In the genomic region with DNA sequence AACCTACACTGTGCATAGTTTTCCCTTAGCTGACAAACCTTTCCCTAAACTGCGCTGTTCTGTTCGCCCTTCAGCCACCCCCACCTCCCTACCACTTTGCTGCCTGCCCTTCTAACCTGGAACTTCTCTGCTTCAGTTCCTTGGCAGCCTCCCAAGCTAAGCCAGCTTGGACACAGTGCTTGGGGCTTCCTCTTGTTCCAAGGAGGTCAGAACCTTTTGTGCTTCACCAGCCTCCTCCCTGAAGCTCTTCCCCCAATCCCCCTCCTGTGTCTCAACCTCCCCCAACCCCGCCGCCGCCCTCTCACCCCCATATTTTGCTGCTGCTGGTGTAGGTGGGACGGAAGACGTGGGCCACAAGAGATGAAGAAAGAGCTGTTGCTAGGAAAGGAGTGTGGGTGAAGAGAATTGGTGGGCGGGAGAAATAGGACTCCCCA, we compare ENCODE assay signal across 9 cellular contexts. TPM values are rescaled to one million over a fixed set of nuclear protein-coding genes. Genes with fewer than 3 reads are reported as not detected.
DNase-seq lines count a peak whose midpoint lies in the region; ATAC-seq and TF ChIP-seq lines count a peak whose summit lies in the region.
"Had no signal": no experiment of that assay in that cellular context is flagged by ENCODE, and none has a peak within 500 bp of the region (broad histone marks: within the 10 kb centered on the region; RNA-seq: fewer than 3 reads in every experiment).

No MANE protein-coding gene starts in this region.

- no peak overlapping the region for H3K14ac ChIP-seq in neuronal stem cell (ENCODE audit: low read length)

- POLR2A ChIA-PET in SK-N-SH (lab: Yijun Ruan, JAX): no interaction called here

- no peak overlapping the region for H3K4me2 ChIP-seq in neuronal stem cell (ENCODE audit: insufficient read depth, low read length, poor library complexity, severe bottlenecking)
- no peak overlapping the region for H3K4me2 ChIP-seq in SK-N-SH

- TF ChIP-seq EP300 in SK-N-SH (IDR thresholded peaks at IDR 0.05; ENCODE audit: borderline replicate concordance in 1 of 2, low read depth in 1 of 2, low read length in 1 of 2): no peak

- H3K4me3 ChIP-seq in SK-N-MC (peak overlapping the region; percentile 30; the same call in 1 of the 2 replicates), neuronal stem cell (ENCODE audit: low read length in 2 of 2) (no peak overlapping the region), SK-N-SH (ENCODE audit: low read depth in 2 of 2, low read length in 1 of 2) (no peak overlapping the region), lower leg skin (ENCODE audit: low read depth, poor library complexity, severe bottlenecking) (no peak overlapping the region)

- intact Hi-C loops in lower leg skin (cut with DNase I; ENCODE audit: low total_unique reads): no loop called here

- peak overlapping the region; percentile 70 for H3K18ac ChIP-seq in neuronal stem cell (ENCODE audit: low read length)

- no peak overlapping the region for H2BK120ac ChIP-seq in neuronal stem cell (ENCODE audit: low read depth, low read length)

- TF ChIP-seq CTCF in SK-N-SH (IDR thresholded peaks at IDR 0.05) (no peak), foreskin keratinocyte (conservative IDR thresholded peaks at IDR 0.05) (no peak), GM13976 (IDR thresholded peaks at IDR 0.05; ENCODE audit: borderline replicate concordance, control extremely low read depth, extremely low read depth, insufficient read depth, missing control alignments) (no peak), lower leg skin (IDR thresholded peaks at IDR 0.05) (no peak)

- peak overlapping the region; percentile 82 for H3K27ac ChIP-seq in SK-N-MC
- no peak overlapping the region for H3K27ac ChIP-seq in neuronal stem cell (replicated peaks; ENCODE audit: low read length)
- H3K27ac ChIP-seq in SK-N-SH (ENCODE audit: low read depth in 2 of 2, low read length in 1 of 2): no peak overlapping the region
- no peak overlapping the region for H3K27ac ChIP-seq in foreskin keratinocyte

- CTCF ChIA-PET in SK-N-SH (lab: Yijun Ruan, JAX): interaction anchor here (1.0 to 1.6 kb wide), 2 partner anchors 37 to 153 kb away, joined by 4 read pairs; no protein-coding TSS in a partner anchor

- H4K20me1 ChIP-seq in SK-N-SH (ENCODE audit: insufficient read depth): no peaks in the 10 kb centered on the region

- no peak for TF ChIP-seq POLR2A in lower leg skin (IDR thresholded peaks at IDR 0.05)

- H3K9ac ChIP-seq in SK-N-MC (ENCODE audit: insufficient read length) (no peak overlapping the region), neuronal stem cell (ENCODE audit: low read depth, low read length, poor library complexity) (no peak overlapping the region), SK-N-SH (no peak overlapping the region)

- no peak overlapping the region for H2BK15ac ChIP-seq in neuronal stem cell (ENCODE audit: low read length)

- H3K36me3 ChIP-seq in SK-N-MC (ENCODE audit: insufficient read depth, low read length) (no peaks in the 10 kb centered on the region), neuronal stem cell (replicated peaks in 1 of 2; ENCODE audit: control insufficient read depth in 2 of 2, insufficient read depth in 2 of 2, low read length in 2 of 2) (peaks cover 0 to 29% of the 10 kb centered on the region in 2 donors), SK-N-SH (replicated peaks in 1 of 2; ENCODE audit: control insufficient read depth in 1 of 2, insufficient read depth in 2 of 2, low read length in 1 of 2) (no peaks in the 10 kb centered on the region)

- no peak overlapping the region for H3K4ac ChIP-seq in neuronal stem cell (ENCODE audit: low read length)

- H2AK5ac ChIP-seq in neuronal stem cell (ENCODE audit: low read depth, low read length): no peak overlapping the region

- in situ Hi-C loops in GM13976 (cut with MboI; ENCODE audit: low sequenced_read_pairs, unreplicated experiment): no loop called here

- no peak overlapping the region for H2BK12ac ChIP-seq in neuronal stem cell (ENCODE audit: low read length)

- peak; percentile 65 for DNase-seq in Ammon's horn (ENCODE audit: low spot score)
- no peak for DNase-seq in SK-N-MC (ENCODE audit: low read depth, low spot score)
- peak; percentile 36 for DNase-seq in fibroblast of the conjunctiva (ENCODE audit: low read depth)
- DNase-seq in neuronal stem cell (ENCODE audit: low spot score): no peak
- no peak for DNase-seq in SK-N-SH
- no peak for DNase-seq in foreskin keratinocyte
- no peak for DNase-seq in GM13976 (ENCODE audit: low spot score)
- no peak for DNase-seq in lower leg skin (ENCODE audit: low spot score in 2 of 2)
- DNase-seq: NCI-H1092 treated with DMSO at 0.1 percent for 48 hours had no signal

- WGBS in neuronal stem cell (ENCODE audit: extremely low coverage in 2 of 2, insufficient read length in 2 of 2, insufficient replicate concordance in 1 of 2), 2 donors: no CpG with 5 or more reads among the region's 8 CpGs
- WGBS in SK-N-SH (ENCODE audit: low lambda C conversion rate): 86% methylated on average over 8 of the region's 8 CpGs
- WGBS in lower leg skin, 2 donors: 70 to 73% methylated on average over 8 of the region's 8 CpGs

- peaks cover 2% of the 10 kb centered on the region for H3K79me1 ChIP-seq in neuronal stem cell (ENCODE audit: low read depth, low read length)

- H3K4me1 ChIP-seq in neuronal stem cell (ENCODE audit: control insufficient read depth in 2 of 2, insufficient read depth in 1 of 2, low read depth in 1 of 2, low read length in 2 of 2): peaks cover 32 to 41% of the 10 kb centered on the region in 2 donors
- H3K4me1 ChIP-seq in SK-N-SH (ENCODE audit: control insufficient read depth in 1 of 2, insufficient read depth in 2 of 2, low read depth in 1 of 2, low read length in 1 of 2): peaks cover 0 to 3% of the 10 kb centered on the region in 2 experiments; a peak in 2 of 4 replicates
- no peaks in the 10 kb centered on the region for H3K4me1 ChIP-seq in foreskin keratinocyte

- peaks cover 4% of the 10 kb centered on the region for H3F3A ChIP-seq in SK-N-SH (replicated peaks; ENCODE audit: insufficient read depth)

- H2AFZ ChIP-seq in neuronal stem cell (ENCODE audit: low read length) (no peak overlapping the region), SK-N-SH (ENCODE audit: low read depth) (no peak overlapping the region)

- H4K91ac ChIP-seq in neuronal stem cell (ENCODE audit: low read depth, low read length, poor library complexity): no peak overlapping the region

- no peaks in the 10 kb centered on the region for H3K79me2 ChIP-seq in SK-N-SH (ENCODE audit: insufficient read depth)

- no peak overlapping the region for H3K23ac ChIP-seq in neuronal stem cell (ENCODE audit: low read depth, low read length, poor library complexity)

- no peak for ATAC-seq in foreskin keratinocyte

- H4K8ac ChIP-seq in neuronal stem cell (ENCODE audit: low read depth, low read length): no peak overlapping the region

- no peak overlapping the region for H2BK5ac ChIP-seq in neuronal stem cell (ENCODE audit: low read length)

- no peaks in the 10 kb centered on the region for H3K9me2 ChIP-seq in SK-N-SH

- H3K9me3 ChIP-seq in SK-N-MC (ENCODE audit: low read depth, low read length): no peaks in the 10 kb centered on the region
- H3K9me3 ChIP-seq in neuronal stem cell (replicated peaks in 1 of 2; ENCODE audit: control insufficient read depth in 2 of 2, insufficient read depth in 1 of 2, low read depth in 1 of 2, low read length in 2 of 2): no peaks in the 10 kb centered on the region
- H3K9me3 ChIP-seq in SK-N-SH: no peaks in the 10 kb centered on the region

- no peak for TF ChIP-seq RAD21 in SK-N-SH (IDR thresholded peaks at IDR 0.05; ENCODE audit: low read length)

- H3K27me3 ChIP-seq in neuronal stem cell (ENCODE audit: control insufficient read depth in 3 of 3, insufficient read depth in 3 of 3, low read depth in 1 of 3, low read length in 3 of 3): no peaks in the 10 kb centered on the region
- no peaks in the 10 kb centered on the region for H3K27me3 ChIP-seq in SK-N-SH (ENCODE audit: insufficient read depth)
- H3K27me3 ChIP-seq in foreskin keratinocyte: peaks cover 49% of the 10 kb centered on the region

TF ChIP-seq in SK-N-SH, 30 proteins besides CTCF, POLR2A, EP300 and RAD21 (continues in another document):
- TF ChIP-seq, protein P1, sequence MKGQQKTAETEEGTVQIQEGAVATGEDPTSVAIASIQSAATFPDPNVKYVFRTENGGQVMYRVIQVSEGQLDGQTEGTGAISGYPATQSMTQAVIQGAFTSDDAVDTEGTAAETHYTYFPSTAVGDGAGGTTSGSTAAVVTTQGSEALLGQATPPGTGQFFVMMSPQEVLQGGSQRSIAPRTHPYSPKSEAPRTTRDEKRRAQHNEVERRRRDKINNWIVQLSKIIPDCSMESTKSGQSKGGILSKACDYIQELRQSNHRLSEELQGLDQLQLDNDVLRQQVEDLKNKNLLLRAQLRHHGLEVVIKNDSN (IDR thresholded peaks at IDR 0.05; ENCODE audit: borderline replicate concordance, low read depth): no peak
- TF ChIP-seq, protein P2, sequence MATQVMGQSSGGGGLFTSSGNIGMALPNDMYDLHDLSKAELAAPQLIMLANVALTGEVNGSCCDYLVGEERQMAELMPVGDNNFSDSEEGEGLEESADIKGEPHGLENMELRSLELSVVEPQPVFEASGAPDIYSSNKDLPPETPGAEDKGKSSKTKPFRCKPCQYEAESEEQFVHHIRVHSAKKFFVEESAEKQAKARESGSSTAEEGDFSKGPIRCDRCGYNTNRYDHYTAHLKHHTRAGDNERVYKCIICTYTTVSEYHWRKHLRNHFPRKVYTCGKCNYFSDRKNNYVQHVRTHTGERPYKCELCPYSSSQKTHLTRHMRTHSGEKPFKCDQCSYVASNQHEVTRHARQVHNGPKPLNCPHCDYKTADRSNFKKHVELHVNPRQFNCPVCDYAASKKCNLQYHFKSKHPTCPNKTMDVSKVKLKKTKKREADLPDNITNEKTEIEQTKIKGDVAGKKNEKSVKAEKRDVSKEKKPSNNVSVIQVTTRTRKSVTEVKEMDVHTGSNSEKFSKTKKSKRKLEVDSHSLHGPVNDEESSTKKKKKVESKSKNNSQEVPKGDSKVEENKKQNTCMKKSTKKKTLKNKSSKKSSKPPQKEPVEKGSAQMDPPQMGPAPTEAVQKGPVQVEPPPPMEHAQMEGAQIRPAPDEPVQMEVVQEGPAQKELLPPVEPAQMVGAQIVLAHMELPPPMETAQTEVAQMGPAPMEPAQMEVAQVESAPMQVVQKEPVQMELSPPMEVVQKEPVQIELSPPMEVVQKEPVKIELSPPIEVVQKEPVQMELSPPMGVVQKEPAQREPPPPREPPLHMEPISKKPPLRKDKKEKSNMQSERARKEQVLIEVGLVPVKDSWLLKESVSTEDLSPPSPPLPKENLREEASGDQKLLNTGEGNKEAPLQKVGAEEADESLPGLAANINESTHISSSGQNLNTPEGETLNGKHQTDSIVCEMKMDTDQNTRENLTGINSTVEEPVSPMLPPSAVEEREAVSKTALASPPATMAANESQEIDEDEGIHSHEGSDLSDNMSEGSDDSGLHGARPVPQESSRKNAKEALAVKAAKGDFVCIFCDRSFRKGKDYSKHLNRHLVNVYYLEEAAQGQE (IDR thresholded peaks at IDR 0.05; ENCODE audit: low read depth, low read length): no peak

RNA-seq across cellular contexts. Expression of a gene that starts 8.1 kb away (rescaled TPM):
- polyA plus RNA-seq in neuronal stem cell (2013, experiment 1 of 2): 10.3 TPM
- polyA plus RNA-seq in neuronal stem cell (2013, experiment 2 of 2): 10.1 TPM
- 6.2 and 9.2 TPM in 2 replicates for polyA plus RNA-seq in SK-N-SH (2012; rRNA removed)
- polyA plus RNA-seq in SK-N-SH (2012; cell fraction: cytosol; rRNA removed): 6.4 and 6.7 TPM in 2 replicates
- polyA plus RNA-seq in SK-N-SH (2012; cell fraction: nucleus; rRNA removed): 14.5 and 24.9 TPM in 2 replicates
- 5.8 and 8.0 TPM in 2 replicates for total RNA-seq in foreskin keratinocyte
- 3.0 and 4.4 TPM in 2 replicates for polyA plus RNA-seq in foreskin keratinocyte
- total RNA-seq in lower leg skin: 1 to 10 TPM; 7.0 to 9.1 (median 8.3) TPM

Comparison
In these comparisons a context has a peak if more than half of its experiments do, and no peak if none do; other contexts are left out.
1. DNase-seq: peak in Ammon's horn (single experiment) and fibroblast of the conjunctiva (single experiment); none in SK-N-MC (single experiment), neuronal stem cell (single experiment), SK-N-SH (single experiment), foreskin keratinocyte (0 of 2), GM13976 (single experiment) and lower leg skin (0 of 2).